In genomic region chr5:158848634-158849033, GRCh38 we compare ENCODE assay signal across 12 cellular contexts.
DNase-seq lines count a peak whose midpoint lies in the region; ATAC-seq and TF ChIP-seq lines count a peak whose summit lies in the region.
"Had no signal": no experiment of that assay in that cellular context is flagged by ENCODE, and none has a peak within 500 bp of the region (broad histone marks: within the 10 kb centered on the region; RNA-seq: fewer than 3 reads in every experiment).

No MANE protein-coding gene starts in this region.

- peaks cover 0 to 7% (median 4%) of the 10 kb centered on the region in 4 donors for H3K4me1 Mint-ChIP-seq in CD4-positive, alpha-beta memory T cell

- no peaks in the 10 kb centered on the region for H3K36me3 Mint-ChIP-seq in CD4-positive, alpha-beta memory T cell

- CTCF ChIA-PET in CD4-positive, alpha-beta memory T cell (lab: Charles Lee; ENCODE audit: partially characterized antibody): no interaction called here

- H3K27ac Mint-ChIP-seq in CD4-positive, alpha-beta memory T cell: no peak overlapping the region

- H3K9me3 ChIP-seq in CD4-positive, alpha-beta memory T cell (ENCODE audit: control insufficient read depth in 1 of 2, low read length in 2 of 2): no peaks in the 10 kb centered on the region
- H3K9me3 ChIP-seq: heart right ventricle had no signal

- DNase-seq in GM06990 (ENCODE audit: extremely low read depth, insufficient read length): peak; percentile 54
- no peak for DNase-seq in NCI-H69 (lab: John Stamatoyannopoulos, UW)
- DNase-seq in CD4-positive, alpha-beta memory T cell: no peak
- no peak for DNase-seq in erythroblast (lab: John Stamatoyannopoulos, UW)
- no peak for DNase-seq in stimulated activated CD4-positive, alpha-beta T cell treated with anti-CD3 and anti-CD28 coated beads, Interleukin-4, amount 100 ng/mL, for 24 hours
- DNase-seq: ACHN; heart right ventricle; NCI-H2107; stimulated activated CD4-positive, alpha-beta T cell treated with anti-CD3 and anti-CD28 coated beads, Interleukin-12 subunit alpha, Interleukin-12 subunit beta, amount 100 ng/mL, for 4 hours had no signal

- POLR2A ChIA-PET in CD4-positive, alpha-beta memory T cell (lab: Charles Lee; ENCODE audit: partially characterized antibody): no interaction called here

- TF ChIP-seq CTCF in GM06990 (IDR thresholded peaks at IDR 0.05; ENCODE audit: insufficient read depth, low read length, poor library complexity, severe bottlenecking): no peak

- TF ChIP-seq POLR2A in erythroblast (IDR thresholded peaks at IDR 0.05; ENCODE audit: low read length): no peak

- H3K4me3 ChIP-seq in GM06990 (replicated peaks; ENCODE audit: low read depth, low read length): no peak overlapping the region
- H3K4me3 ChIP-seq in CD4-positive, alpha-beta memory T cell (ENCODE audit: low read length in 2 of 2): no peak overlapping the region
- H3K4me3 ChIP-seq: heart right ventricle had no signal

- H3K27ac ChIP-seq in CD4-positive, alpha-beta memory T cell (ENCODE audit: low read depth, low read length): no peak overlapping the region
- H3K27ac ChIP-seq: heart right ventricle had no signal

- ATAC-seq in GM19035 (IDR thresholded peaks at IDR 0.05; ENCODE audit: unreplicated experiment): peak; percentile 65
- peak; percentile 65 for ATAC-seq in GM21786 (IDR thresholded peaks at IDR 0.05; ENCODE audit: unreplicated experiment)
- peak; percentile 33 for ATAC-seq in HG03354 (IDR thresholded peaks at IDR 0.05; ENCODE audit: poor library complexity, severe bottlenecking, unreplicated experiment)
- ATAC-seq: heart right ventricle had no signal

- H3K27me3 ChIP-seq in GM06990 (replicated peaks; ENCODE audit: control insufficient read depth, insufficient read depth, low read length): no peaks in the 10 kb centered on the region
- peaks cover 2% of the 10 kb centered on the region for H3K27me3 ChIP-seq in CD4-positive, alpha-beta memory T cell (ENCODE audit: insufficient read depth, low read length)
- H3K27me3 ChIP-seq: heart right ventricle had no signal

- H3K36me3 ChIP-seq in GM06990 (ENCODE audit: control insufficient read depth, insufficient read depth, low read length): no peaks in the 10 kb centered on the region
- H3K36me3 ChIP-seq in CD4-positive, alpha-beta memory T cell (ENCODE audit: insufficient read depth, low read length): no peaks in the 10 kb centered on the region
- H3K36me3 ChIP-seq: heart right ventricle had no signal

- peaks cover 0 to 2% (median 0%) of the 10 kb centered on the region in 8 donors for H3K9me3 Mint-ChIP-seq in CD4-positive, alpha-beta memory T cell

- no peak overlapping the region for H3K4me3 Mint-ChIP-seq in CD4-positive, alpha-beta memory T cell

- intact Hi-C loops in CD4-positive, alpha-beta memory T cell (cut with micrococcal nuclease): no loop called here

- H3K4me1 ChIP-seq in CD4-positive, alpha-beta memory T cell (ENCODE audit: insufficient read depth, low read length): no peaks in the 10 kb centered on the region

- peaks cover 0 to 12% of the 10 kb centered on the region in 2 donors for H3K27me3 Mint-ChIP-seq in CD4-positive, alpha-beta memory T cell
